ENCODE assay signal across 1 cellular context in genomic region chr13:95304446-95304845, GRCh38.
TF ChIP-seq lines count a peak whose summit lies in the region.

No MANE protein-coding gene starts in this region.

TF ChIP-seq in WTC11, 78 proteins besides CTCF, POLR2A, EP300 and RAD21 (continued from another document):
- TF ChIP-seq ZBTB43 (CRISPR knock-in tag; IDR thresholded peaks at IDR 0.05) = no peak
- no peak for TF ChIP-seq ZNF425 (CRISPR knock-in tag; conservative IDR thresholded peaks at IDR 0.05)
- no peak for TF ChIP-seq RORB (CRISPR knock-in tag; IDR thresholded peaks at IDR 0.05)
- TF ChIP-seq AFF4 (CRISPR knock-in tag; IDR thresholded peaks at IDR 0.05; ENCODE audit: borderline replicate concordance) = no peak
- TF ChIP-seq FOXK1 (CRISPR knock-in tag; IDR thresholded peaks at IDR 0.05) = no peak
- TF ChIP-seq MAX (CRISPR knock-in tag; IDR thresholded peaks at IDR 0.05) = no peak
TF ChIP-seq in WTC11: peak in this region for 0.
